Comparison of ENCODE assay signal across 21 cellular contexts in genomic region chr6:133047065-133047665, GRCh38.
"Had no signal": no experiment of that assay in that cellular context is flagged by ENCODE, and none has a peak within 500 bp of the region (broad histone marks: within the 10 kb centered on the region; RNA-seq: fewer than 3 reads in every experiment).

No MANE protein-coding gene starts in this region.

- ATAC-seq: esophagus mucosa, left lung, mucosa of descending colon had no signal

- H3K4me3 ChIP-seq: breast epithelium, left lung, mucosa of descending colon, ovary, spleen, tibial nerve had no signal

- H3K27ac ChIP-seq: breast epithelium, left lung, ovary, spleen, tibial nerve, VCaP had no signal

- H3K36me3 ChIP-seq: breast epithelium, left lung, ovary, spleen, tibial nerve had no signal

- H3K4me1 ChIP-seq: breast epithelium, left lung, spleen, tibial nerve had no signal

- H3K27me3 ChIP-seq: breast epithelium, left lung, ovary, spleen, tibial nerve had no signal

- H3K9me3 ChIP-seq: breast epithelium, left lung, mucosa of descending colon, ovary, spleen, tibial nerve had no signal

- DNase-seq: activated CD4-positive, alpha-beta T cell treated with anti-CD3 and anti-CD28 coated beads for 48 hours; activated CD4-positive, alpha-beta T cell treated with anti-CD3 and anti-CD28 coated beads, Interleukin-2, amount 50 U/mL, for 48 hours; activated CD8-positive, alpha-beta memory T cell treated with anti-CD3 and anti-CD28 coated beads for 24 hours; activated gamma-delta T cell; activated naive CD4-positive, alpha-beta T cell treated with anti-CD3 and anti-CD28 coated beads, Interleukin-2, amount 10 ng/mL, durations not matched to agents 7 days and 5 days; activated naive CD8-positive, alpha-beta T cell treated with anti-CD3 and anti-CD28 coated beads, Interleukin-2, amount 10 ng/mL, durations not matched to agents 7 days and 5 days; endodermal cell; foreskin fibroblast; kidney glomerular epithelial cell; left lung; mucosa of descending colon; ovary; retina; spleen; stimulated activated CD4-positive, alpha-beta T cell treated with anti-CD3 and anti-CD28 coated beads, Interleukin-2, amount 100 ng/mL, for 48 hours; stimulated activated naive CD4-positive, alpha-beta T cell treated with Interleukin-2 at 50 U/mL for 16 hours; T-helper 9 cell had no signal
